In genomic region chr21:29238052-29238966, GRCh38 we compare ENCODE assay signal across 1 cellular context.
TF ChIP-seq lines count a peak whose summit lies in the region.

No MANE protein-coding gene starts in this region.

TF ChIP-seq in IMR-90, 13 proteins besides CTCF, POLR2A, EP300 and RAD21 (continued from another document):
- no peak; the same call in 1 of the 2 replicates for TF ChIP-seq CEBPB (IDR thresholded peaks at IDR 0.05; ENCODE audit: low read depth, low read length)
- TF ChIP-seq MAFK (IDR thresholded peaks at IDR 0.05; ENCODE audit: low read depth, low read length): no peak
- TF ChIP-seq SMC3 (IDR thresholded peaks at IDR 0.05; ENCODE audit: low read depth, low read length): no peak
